1 cellular context compared by ENCODE assay signal in genomic region chr13:46552302-46552680, GRCh38.
TF ChIP-seq lines count a peak whose summit lies in the region.

No MANE protein-coding gene starts in this region.

TF ChIP-seq in HepG2, 621 proteins besides CTCF, POLR2A, EP300 and RAD21:
- TF ChIP-seq ZNF407 (CRISPR knock-in tag; IDR thresholded peaks at IDR 0.05; ENCODE audit: not compliant biosample characterization) (no peak), SPEN (CRISPR knock-in tag; IDR thresholded peaks at IDR 0.05; ENCODE audit: low read depth) (no peak), ZNF720 (CRISPR knock-in tag; IDR thresholded peaks at IDR 0.05) (no peak), ZNF788 (CRISPR knock-in tag; IDR thresholded peaks at IDR 0.05; ENCODE audit: borderline replicate concordance) (no peak), TCF7 (IDR thresholded peaks at IDR 0.05; ENCODE audit: low read depth) (0 out of 2 replicates have a peak, but pooled peaks have one; percentile 10), EZH2 (conservative IDR thresholded peaks at IDR 0.05; ENCODE audit: low read depth, low read length) (no peak), ZSCAN5A (CRISPR knock-in tag; IDR thresholded peaks at IDR 0.05; ENCODE audit: borderline replicate concordance) (no peak), PAF1 (CRISPR knock-in tag; IDR thresholded peaks at IDR 0.05) (no peak), ELK4 (CRISPR knock-in tag; IDR thresholded peaks at IDR 0.05; ENCODE audit: borderline replicate concordance) (no peak), ZNF563 (CRISPR knock-in tag; IDR thresholded peaks at IDR 0.05) (0 out of 2 replicates have a peak, but pooled peaks have one; percentile 3), NBN (conservative IDR thresholded peaks at IDR 0.05) (no peak), ZNF891 (CRISPR knock-in tag; IDR thresholded peaks at IDR 0.05) (no peak), ZFX (CRISPR knock-in tag; IDR thresholded peaks at IDR 0.05; ENCODE audit: low read depth) (0 out of 2 replicates have a peak, but pooled peaks have one; percentile 14), BATF2 (CRISPR knock-in tag; IDR thresholded peaks at IDR 0.05) (no peak), HOXA5 (CRISPR knock-in tag; IDR thresholded peaks at IDR 0.05) (no peak), NONO (IDR thresholded peaks at IDR 0.05) (no peak), NONO (CRISPR knock-in tag; conservative IDR thresholded peaks at IDR 0.05) (0 out of 2 replicates have a peak, but pooled peaks have one; percentile 12), ZNF770 (CRISPR knock-in tag; IDR thresholded peaks at IDR 0.05) (no peak), YEATS2 (CRISPR knock-in tag; IDR thresholded peaks at IDR 0.05; ENCODE audit: borderline replicate concordance) (no peak), ZNF256 (CRISPR knock-in tag; conservative IDR thresholded peaks at IDR 0.05) (no peak)
TF ChIP-seq in HepG2: peak in this region for 4.
